Comparison of ENCODE assay signal across 1 cellular context in genomic region chr19:35628565-35629331, GRCh38.
A peak's percentile ranks its signal among the peaks of the same experiment; 100 is the strongest.
TF ChIP-seq lines count a peak whose summit lies in the region.

TSS of gene RBM42 (plus strand) at chr19:35629036. CDS start at chr19:35629154, 118 bp downstream.

TF ChIP-seq in GM12878, 131 proteins besides CTCF, POLR2A, EP300 and RAD21 (continued from another document and continues in another):
- TF ChIP-seq PRDM15 (CRISPR knock-in tag; IDR thresholded peaks at IDR 0.05) (peak; percentile 91), IRF5 (IDR thresholded peaks at IDR 0.05; ENCODE audit: borderline replicate concordance) (no peak), HDAC2 (IDR thresholded peaks at IDR 0.05) (no peak), CBFB (IDR thresholded peaks at IDR 0.05; ENCODE audit: low read depth) (peak; percentile 68), ATF7 (IDR thresholded peaks at IDR 0.05; ENCODE audit: low read depth) (peak; percentile 100), LARP7 (IDR thresholded peaks at IDR 0.05) (peak; percentile 59), E2F8 (IDR thresholded peaks at IDR 0.05; ENCODE audit: low read depth, partially characterized antibody) (peak; percentile 95), ZNF384 (IDR thresholded peaks at IDR 0.05; ENCODE audit: borderline replicate concordance, low read depth, low read length) (no peak), CHD1 (IDR thresholded peaks at IDR 0.05; ENCODE audit: low read depth, low read length) (no peak), ETV6 (conservative IDR thresholded peaks at IDR 0.05 in 1 of 2, IDR thresholded peaks at IDR 0.05 in 1 of 2; ENCODE audit: borderline replicate concordance in 1 of 2, low read depth in 1 of 2) (0 out of 4 replicates have a peak, but pooled peaks of 1 of the 2 experiments have one; percentile 13), NKRF (conservative IDR thresholded peaks at IDR 0.05) (peak; percentile 66), ZZZ3 (IDR thresholded peaks at IDR 0.05; ENCODE audit: control insufficient read depth, insufficient read length, low read depth) (no peak), IRF4 (IDR thresholded peaks at IDR 0.05; ENCODE audit: low read depth, low read length) (peak; percentile 59; the same call in 1 of the 2 replicates), JUND (IDR thresholded peaks at IDR 0.05; ENCODE audit: low read depth, low read length) (peak; percentile 95), MTA3 (IDR thresholded peaks at IDR 0.05; ENCODE audit: borderline replicate concordance, low read length) (no peak), SMAD5 (IDR thresholded peaks at IDR 0.05; ENCODE audit: low read depth) (0 out of 2 replicates have a peak, but pooled peaks have one; percentile 20), FOS (IDR thresholded peaks at IDR 0.05; ENCODE audit: borderline replicate concordance, extremely low read depth, insufficient read length) (peak; percentile 86), NFYA (IDR thresholded peaks at IDR 0.05; ENCODE audit: borderline replicate concordance, low read depth, low read length) (peak; percentile 58), POLR2AphosphoS5 (IDR thresholded peaks at IDR 0.05; ENCODE audit: low read length) (peak; percentile 74), STAT1 (conservative IDR thresholded peaks at IDR 0.05) (0 out of 2 replicates have a peak, but pooled peaks have one; percentile 40), PBX3 (IDR thresholded peaks at IDR 0.05; ENCODE audit: insufficient replicate concordance, low read depth, low read length) (peak; percentile 67), HDGF (IDR thresholded peaks at IDR 0.05) (peak; percentile 79; the same call in 1 of the 2 replicates), SKIL (IDR thresholded peaks at IDR 0.05; ENCODE audit: low read depth, poor library complexity, severe bottlenecking) (peak; percentile 93), SMC3 (IDR thresholded peaks at IDR 0.05; ENCODE audit: borderline replicate concordance, low read length) (peak; percentile 24; the same call in 1 of the 2 replicates), MLLT1 (IDR thresholded peaks at IDR 0.05) (0 out of 2 replicates have a peak, but pooled peaks have one; percentile 21), E2F4 (IDR thresholded peaks at IDR 0.05; ENCODE audit: low read depth, low read length) (peak; percentile 81), POU2F2 (IDR thresholded peaks at IDR 0.05; ENCODE audit: borderline replicate concordance, low read depth, low read length) (peak; percentile 12; the same call in 2 of the 3 replicates), GATAD2B (conservative IDR thresholded peaks at IDR 0.05; ENCODE audit: low read depth) (0 out of 2 replicates have a peak, but pooled peaks have one; percentile 14), SREBF1 (IDR thresholded peaks at IDR 0.05; ENCODE audit: low read length) (no peak; the same call in 1 of the 2 replicates), NFIC (IDR thresholded peaks at IDR 0.05; ENCODE audit: low read depth, low read length) (0 out of 2 replicates have a peak, but pooled peaks have one; percentile 28), SP1 (IDR thresholded peaks at IDR 0.05; ENCODE audit: low read depth, low read length) (peak; percentile 99), ATF2 (IDR thresholded peaks at IDR 0.05; ENCODE audit: low read length) (peak; percentile 85), RB1 (IDR thresholded peaks at IDR 0.05; ENCODE audit: borderline replicate concordance) (peak; percentile 67; the same call in 1 of the 2 replicates), CEBPZ (IDR thresholded peaks at IDR 0.05; ENCODE audit: low read depth, low read length) (peak; percentile 89), RCOR1 (conservative IDR thresholded peaks at IDR 0.05; ENCODE audit: low read depth, low read length) (0 out of 2 replicates have a peak, but pooled peaks have one; percentile 53)
